In the genomic region with DNA sequence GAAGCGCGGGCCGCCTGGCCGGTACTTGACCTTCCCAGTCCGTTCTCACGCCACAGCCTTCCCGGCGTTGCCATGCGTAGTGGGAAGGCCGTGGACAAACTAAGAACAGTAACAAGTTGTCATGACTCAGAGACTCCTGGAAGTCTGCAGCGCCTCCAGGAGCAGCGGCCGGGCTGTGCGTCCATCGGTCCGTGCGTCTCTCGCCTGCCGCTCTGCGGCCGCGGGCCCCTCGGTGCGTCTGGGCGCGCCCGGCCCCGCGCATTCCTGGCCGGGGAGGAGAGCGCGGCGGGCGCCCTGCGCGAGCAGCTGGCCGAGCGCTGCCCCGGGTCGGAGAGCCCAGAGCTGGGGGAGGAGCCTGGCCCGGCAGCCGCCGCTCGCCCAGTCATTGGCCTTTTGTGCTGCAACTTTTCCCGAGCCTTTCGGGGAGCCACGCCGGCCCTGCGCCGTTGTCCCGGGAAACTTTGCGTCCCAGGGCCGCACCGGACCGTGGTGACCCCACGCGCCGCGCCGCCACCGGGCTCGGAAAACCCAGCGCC, we compare ENCODE assay signal across 8 cellular contexts.
A peak's percentile ranks its signal among the peaks of the same experiment; 100 is the strongest.
DNase-seq lines count a peak whose midpoint lies in the region; ATAC-seq and TF ChIP-seq lines count a peak whose summit lies in the region.

No MANE protein-coding gene starts in this region.

- no peak overlapping the region for H3K27ac Mint-ChIP-seq in activated CD4-positive, alpha-beta memory T cell treated with anti-CD3 and anti-CD28 coated beads for 36 hours

- H3K4me3 Mint-ChIP-seq in activated CD4-positive, alpha-beta memory T cell treated with anti-CD3 and anti-CD28 coated beads for 36 hours, result no peak overlapping the region

- H3K4me1 ChIP-seq in left ventricle myocardium inferior, result peaks cover 62% of the 10 kb centered on the region

- peaks cover 5% of the 10 kb centered on the region for H3K36me3 ChIP-seq in left ventricle myocardium inferior

- no peaks in the 10 kb centered on the region for H3K9me3 ChIP-seq in left ventricle myocardium inferior (replicated peaks)

- no peak for ATAC-seq in HG02759 (IDR thresholded peaks at IDR 0.05; ENCODE audit: unreplicated experiment)

- H3K4me1 Mint-ChIP-seq in activated CD4-positive, alpha-beta memory T cell treated with anti-CD3 and anti-CD28 coated beads for 36 hours (ENCODE audit: low read depth), result peaks cover 3% of the 10 kb centered on the region

- H3K36me3 Mint-ChIP-seq in activated CD4-positive, alpha-beta memory T cell treated with anti-CD3 and anti-CD28 coated beads for 36 hours, result no peaks in the 10 kb centered on the region

- intact Hi-C loops in left ventricle myocardium inferior (cut with micrococcal nuclease), result loop anchor here (2.0 kb wide), 1 partner anchor 50 kb away; no protein-coding TSS in a partner anchor
- intact Hi-C loops in posterior vena cava (cut with DNase I), result loop anchor here in 1 of 2 donors (5.0 kb wide), 1 partner anchor 60 kb away; no protein-coding TSS in a partner anchor
- intact Hi-C loops in activated CD4-positive, alpha-beta memory T cell treated with anti-CD3 and anti-CD28 coated beads for 36 hours (cut with micrococcal nuclease), result no loop called here

- POLR2A ChIA-PET in activated CD4-positive, alpha-beta memory T cell treated with anti-CD3 and anti-CD28 coated beads for 36 hours (lab: Charles Lee), result no interaction called here

- no peaks in the 10 kb centered on the region for H3K27me3 ChIP-seq in left ventricle myocardium inferior (ENCODE audit: low read depth)

- H3K27me3 Mint-ChIP-seq in activated CD4-positive, alpha-beta memory T cell treated with anti-CD3 and anti-CD28 coated beads for 36 hours, result peaks cover 39% of the 10 kb centered on the region

- H3K9me3 Mint-ChIP-seq in activated CD4-positive, alpha-beta memory T cell treated with anti-CD3 and anti-CD28 coated beads for 36 hours, result no peaks in the 10 kb centered on the region

- TF ChIP-seq CTCF in LNCAP (IDR thresholded peaks at IDR 0.05), result peak; percentile 47; the same call in 1 of the 2 replicates
- peak; percentile 65 for TF ChIP-seq CTCF in left ventricle myocardium inferior (IDR thresholded peaks at IDR 0.05; ENCODE audit: borderline replicate concordance)

- H3K27ac ChIP-seq in left ventricle myocardium inferior (replicated peaks), result peak overlapping the region; percentile 99

- CTCF ChIA-PET in activated CD4-positive, alpha-beta memory T cell treated with anti-CD3 and anti-CD28 coated beads for 36 hours (lab: Charles Lee), result no interaction called here

- peak overlapping the region; percentile 81 for H3K4me3 ChIP-seq in left ventricle myocardium inferior

- DNase-seq in GF-D8 (lab: John Stamatoyannopoulos, UW) (peak; percentile 6), anterior cingulate cortex (lab: John Stamatoyannopoulos, UW) (peak in 36 of 58 donors; percentile 7 to 62 (median 24)), left ventricle myocardium inferior (peak; percentile 86), posterior vena cava (ENCODE audit: low spot score) (peak; percentile 95), NCI-H1694 treated with DMSO at 0.1 percent for 48 hours (lab: John Stamatoyannopoulos, UW) (no peak)
- DNase-seq in activated CD4-positive, alpha-beta memory T cell treated with anti-CD3 and anti-CD28 coated beads for 36 hours, result no peak

Comparison
In these comparisons a context has a peak if more than half of its experiments do, and no peak if none do; other contexts are left out.
1. DNase-seq: peak in GF-D8 (single experiment), anterior cingulate cortex (36 of 58), left ventricle myocardium inferior (single experiment) and posterior vena cava (single experiment); none in NCI-H1694 treated with DMSO at 0.1 percent for 48 hours (single experiment) and activated CD4-positive, alpha-beta memory T cell treated with anti-CD3 and anti-CD28 coated beads for 36 hours (single experiment).